ENCODE assay signal across 36 cellular contexts in the genomic region with DNA sequence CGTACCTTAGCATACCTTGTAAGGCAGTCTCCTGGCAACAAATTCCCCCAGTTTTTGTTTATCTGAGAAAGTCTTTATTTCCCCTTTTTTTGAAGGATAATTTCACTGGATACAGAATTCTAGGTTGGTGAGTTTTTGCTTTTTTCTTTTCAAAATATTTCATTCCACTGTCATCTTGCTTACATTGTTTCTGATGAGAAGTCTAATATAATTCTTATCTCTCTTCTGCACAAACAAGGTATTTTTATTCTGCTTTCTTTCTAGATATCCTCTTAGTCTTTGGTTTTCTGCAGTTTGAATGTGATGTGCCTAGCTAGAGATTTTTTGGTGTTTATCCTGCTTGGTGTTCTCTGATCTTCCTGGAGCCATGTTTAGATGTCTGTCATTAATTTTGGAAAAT.
"Had no signal": no experiment of that assay in that cellular context is flagged by ENCODE, and none has a peak within 500 bp of the region (broad histone marks: within the 10 kb centered on the region; RNA-seq: fewer than 3 reads in every experiment).

No MANE protein-coding gene starts in this region.

- DNase-seq: activated CD4-positive, alpha-beta memory T cell treated with anti-CD3 and anti-CD28 coated beads, Interleukin-2, amount 10 ng/mL, durations not matched to agents 7 days and 5 days; activated CD4-positive, alpha-beta T cell treated with anti-CD3 and anti-CD28 coated beads for 1 hour; activated CD4-positive, alpha-beta T cell treated with anti-CD3 and anti-CD28 coated beads for 36 hours; activated CD4-positive, alpha-beta T cell treated with anti-CD3 and anti-CD28 coated beads for 48 hours; activated CD4-positive, alpha-beta T cell treated with anti-CD3 and anti-CD28 coated beads, Interleukin-2, amount 10 ng/mL, durations not matched to agents 7 days and 5 days; activated CD4-positive, alpha-beta T cell treated with anti-CD3 and anti-CD28 coated beads, Interleukin-2, amount 50 U/mL, for 48 hours; activated CD4-positive, CD25-positive, alpha-beta regulatory T cell; activated CD8-positive, alpha-beta memory T cell treated with anti-CD3 and anti-CD28 coated beads for 24 hours; activated CD8-positive, alpha-beta memory T cell treated with anti-CD3 and anti-CD28 coated beads, Interleukin-2, amount 10 ng/mL, durations not matched to agents 7 days and 5 days; activated CD8-positive, alpha-beta memory T cell treated with anti-CD3 and anti-CD28 coated beads, Interleukin-2, amount 50 U/mL, for 48 hours; activated CD8-positive, alpha-beta T cell treated with anti-CD3 and anti-CD28 coated beads, Interleukin-2, amount 10 ng/mL, durations not matched to agents 7 days and 5 days; activated gamma-delta T cell; activated naive CD4-positive, alpha-beta T cell; activated naive CD4-positive, alpha-beta T cell treated with anti-CD3 and anti-CD28 coated beads for 36 hours; activated naive CD8-positive, alpha-beta T cell treated with anti-CD3 and anti-CD28 coated beads for 36 hours; activated T-cell treated with anti-CD3 and anti-CD28 coated beads, Interleukin-2, amount 50 U/mL, for 24 hours; activated T-cell treated with anti-CD3 and anti-CD28 coated beads, Interleukin-2, amount 50 U/mL, for 48 hours; adrenal gland; amniotic stem cell; aorta; body of pancreas; brain microvascular endothelial cell; central memory CD4-positive, alpha-beta T cell; T-helper 1 cell; T-helper 2 cell; T-helper 9 cell had no signal

- H3K9me3 Mint-ChIP-seq: activated T-cell treated with anti-CD3 and anti-CD28 coated beads, Interleukin-2, amount 50 U/mL, for 24 hours; activated T-helper 17 cell treated with anti-CD3 and anti-CD28 coated beads, Interleukin-2, amount 50 U/mL, for 72 hours had no signal

- H3K4me1 ChIP-seq: adrenal gland, body of pancreas, breast epithelium had no signal

- H3K36me3 ChIP-seq: adrenal gland, brain microvascular endothelial cell, breast epithelium had no signal

- H3K27me3 Mint-ChIP-seq: activated CD4-positive, alpha-beta T cell treated with anti-CD3 and anti-CD28 coated beads for 36 hours; activated naive CD8-positive, alpha-beta T cell treated with anti-CD3 and anti-CD28 coated beads for 36 hours; activated T-cell treated with anti-CD3 and anti-CD28 coated beads, Interleukin-2, amount 50 U/mL, for 24 hours; activated T-helper 17 cell treated with anti-CD3 and anti-CD28 coated beads, Interleukin-2, amount 50 U/mL, for 72 hours had no signal

- H3K27ac ChIP-seq: adrenal gland, body of pancreas, brain microvascular endothelial cell, breast epithelium, VCaP had no signal

- H3K27ac Mint-ChIP-seq: activated CD4-positive, alpha-beta memory T cell treated with anti-CD3 and anti-CD28 coated beads, Interleukin-2, amount 10 ng/mL, durations not matched to agents 7 days and 5 days; activated CD4-positive, alpha-beta T cell treated with anti-CD3 and anti-CD28 coated beads for 36 hours; activated CD4-positive, alpha-beta T cell treated with anti-CD3 and anti-CD28 coated beads, Interleukin-2, amount 10 ng/mL, durations not matched to agents 7 days and 5 days; activated CD8-positive, alpha-beta memory T cell treated with anti-CD3 and anti-CD28 coated beads, Interleukin-2, amount 10 ng/mL, durations not matched to agents 7 days and 5 days; activated CD8-positive, alpha-beta T cell treated with anti-CD3 and anti-CD28 coated beads, Interleukin-2, amount 10 ng/mL, durations not matched to agents 7 days and 5 days; activated naive CD4-positive, alpha-beta T cell treated with anti-CD3 and anti-CD28 coated beads for 36 hours; activated naive CD4-positive, alpha-beta T cell treated with anti-CD3 and anti-CD28 coated beads, Interleukin-2, amount 50 U/mL, for 72 hours; activated naive CD8-positive, alpha-beta T cell treated with anti-CD3 and anti-CD28 coated beads for 36 hours; activated T-cell treated with anti-CD3 and anti-CD28 coated beads, Interleukin-2, amount 50 U/mL, for 24 hours; activated T-helper 17 cell treated with anti-CD3 and anti-CD28 coated beads, Interleukin-2, amount 50 U/mL, for 72 hours; T-helper 1 cell treated with Interleukin-12 subunit alpha and Interleukin-12 subunit beta and Interleukin-4 antibody, amounts not matched to agents 30 μg/mL and 1 μg/mL, for 36 hours; T-helper 2 cell treated with Interferon-gamma antibody and Interleukin-4, amounts not matched to agents 5 μg/mL and 100 μg/mL, for 36 hours had no signal

- FAIRE-seq: astrocyte, colon, TTC549 had no signal

- H3K4me3 ChIP-seq: adrenal gland, body of pancreas, breast epithelium had no signal

- ATAC-seq: activated CD4-positive, alpha-beta T cell treated with anti-CD3 and anti-CD28 coated beads for 36 hours; activated CD4-positive, CD25-positive, alpha-beta regulatory T cell treated with anti-CD3 and anti-CD28 coated beads, Interleukin-2, amount 50 U/mL, for 24 hours; activated CD8-positive, alpha-beta memory T cell treated with anti-CD3 and anti-CD28 coated beads, Interleukin-2, amount 10 ng/mL, durations not matched to agents 7 days and 5 days; activated CD8-positive, alpha-beta T cell treated with anti-CD3 and anti-CD28 coated beads, Interleukin-2, amount 10 ng/mL, durations not matched to agents 7 days and 5 days; activated naive CD4-positive, alpha-beta T cell treated with anti-CD3 and anti-CD28 coated beads, Interleukin-2, amount 50 U/mL, for 72 hours; body of pancreas had no signal

- H3K9me3 ChIP-seq: adrenal gland, body of pancreas had no signal

- H3K27me3 ChIP-seq: adrenal gland, body of pancreas, brain microvascular endothelial cell, breast epithelium had no signal

- H3K4me3 Mint-ChIP-seq: activated CD4-positive, alpha-beta memory T cell treated with anti-CD3 and anti-CD28 coated beads, Interleukin-2, amount 10 ng/mL, durations not matched to agents 7 days and 5 days; activated CD4-positive, alpha-beta T cell treated with anti-CD3 and anti-CD28 coated beads for 36 hours; activated CD4-positive, alpha-beta T cell treated with anti-CD3 and anti-CD28 coated beads, Interleukin-2, amount 10 ng/mL, durations not matched to agents 7 days and 5 days; activated CD8-positive, alpha-beta memory T cell treated with anti-CD3 and anti-CD28 coated beads, Interleukin-2, amount 10 ng/mL, durations not matched to agents 7 days and 5 days; activated CD8-positive, alpha-beta T cell treated with anti-CD3 and anti-CD28 coated beads, Interleukin-2, amount 10 ng/mL, durations not matched to agents 7 days and 5 days; activated naive CD4-positive, alpha-beta T cell treated with anti-CD3 and anti-CD28 coated beads for 36 hours; activated naive CD8-positive, alpha-beta T cell treated with anti-CD3 and anti-CD28 coated beads for 36 hours; activated T-cell treated with anti-CD3 and anti-CD28 coated beads, Interleukin-2, amount 50 U/mL, for 24 hours; activated T-helper 17 cell treated with anti-CD3 and anti-CD28 coated beads, Interleukin-2, amount 50 U/mL, for 72 hours; T-helper 1 cell treated with Interleukin-12 subunit alpha and Interleukin-12 subunit beta and Interleukin-4 antibody, amounts not matched to agents 30 μg/mL and 1 μg/mL, for 36 hours; T-helper 2 cell treated with Interferon-gamma antibody and Interleukin-4, amounts not matched to agents 5 μg/mL and 100 μg/mL, for 36 hours had no signal
